Comparison of ENCODE assay signal across 9 cellular contexts in genomic region chr21:34524671-34525601, GRCh38. TPM values are rescaled to one million over a fixed set of nuclear protein-coding genes. Genes with fewer than 3 reads are reported as not detected.
DNase-seq lines count a peak whose midpoint lies in the region; ATAC-seq and TF ChIP-seq lines count a peak whose summit lies in the region.
"Had no signal": no experiment of that assay in that cellular context is flagged by ENCODE, and none has a peak within 500 bp of the region (broad histone marks: within the 10 kb centered on the region; RNA-seq: fewer than 3 reads in every experiment).

No MANE protein-coding gene starts in this region.

- peak overlapping the region; percentile 96 for H3K27ac ChIP-seq in hepatocyte
- no peak overlapping the region for H3K27ac ChIP-seq in CD4-positive, alpha-beta T cell (ENCODE audit: low read depth, low read length)

- peaks cover 84% of the 10 kb centered on the region for H3K4me1 Mint-ChIP-seq in WTC11
- peaks cover 13% of the 10 kb centered on the region for H3K4me1 Mint-ChIP-seq in CD4-positive, alpha-beta T cell (ENCODE audit: low read depth)

- WGBS in hepatocyte (ENCODE audit: low lambda C conversion rate, missing lambda C conversion rate) = 44% methylated on average over 31 of the region's 31 CpGs

- H3K4me2 ChIP-seq in hepatocyte = peak overlapping the region; percentile 75

- POLR2A ChIA-PET in WTC11 (lab: Charles Lee) = no interaction called here
- POLR2A ChIA-PET in CD4-positive, alpha-beta T cell (lab: Charles Lee) = interaction anchor here (0.7 kb wide), 1 partner anchor 58 kb away, joined by 3 read pairs; no protein-coding TSS in a partner anchor

- H3K9me2 ChIP-seq in hepatocyte (replicated peaks; ENCODE audit: insufficient read depth) = no peaks in the 10 kb centered on the region

- peak overlapping the region; percentile 85 for H3K27ac Mint-ChIP-seq in WTC11
- no peak overlapping the region for H3K27ac Mint-ChIP-seq in CD4-positive, alpha-beta T cell

- H3K36me3 ChIP-seq in hepatocyte (replicated peaks; ENCODE audit: insufficient read depth, low read depth) = no peaks in the 10 kb centered on the region

- H3K27me3 Mint-ChIP-seq in WTC11 (ENCODE audit: low read depth) = peaks cover 6% of the 10 kb centered on the region
- no peaks in the 10 kb centered on the region for H3K27me3 Mint-ChIP-seq in CD4-positive, alpha-beta T cell

- CTCF ChIA-PET in WTC11 (lab: Charles Lee) = interaction anchor here (0.9 to 4.6 kb wide), 6 partner anchors 8 to 106 kb away, joined by 3 to 35 read pairs (median 14); partner anchors contain the start of gene KCNE1
- CTCF ChIA-PET in CD4-positive, alpha-beta T cell (lab: Charles Lee) = no interaction called here

- DNase-seq in ELF-1 (ENCODE audit: low read depth, low spot score) = peak; percentile 75
- DNase-seq in WTC11 (ENCODE audit: low spot score) = peak; percentile 61
- DNase-seq in hepatocyte (ENCODE audit: low spot score) = peak; percentile 56
- DNase-seq in sciatic nerve (ENCODE audit: low spot score) = no peak
- DNase-seq in CD4-positive, alpha-beta T cell = no peak
- no peak for DNase-seq in amygdala (lab: John Stamatoyannopoulos, UW)
- DNase-seq: NCI-H446 had no signal

- peaks cover 5% of the 10 kb centered on the region for H3K36me3 Mint-ChIP-seq in WTC11
- peaks cover 6% of the 10 kb centered on the region for H3K36me3 Mint-ChIP-seq in CD4-positive, alpha-beta T cell (ENCODE audit: low read depth)

- peaks cover 12% of the 10 kb centered on the region for H3K9me3 Mint-ChIP-seq in WTC11
- H3K9me3 Mint-ChIP-seq in CD4-positive, alpha-beta T cell = peaks cover 3% of the 10 kb centered on the region

- H3K4me3 ChIP-seq in hepatocyte = peak overlapping the region; percentile 7

- ATAC-seq in WTC11 (peak; percentile 83), sciatic nerve (peak; percentile 10), HG03469 (IDR thresholded peaks at IDR 0.05; ENCODE audit: unreplicated experiment) (no peak), GM18502 (IDR thresholded peaks at IDR 0.05; ENCODE audit: poor library complexity, unreplicated experiment) (no peak)
- ATAC-seq in CD4-positive, alpha-beta T cell (ENCODE audit: poor library complexity) = no peak

- H3K9me3 ChIP-seq in hepatocyte (ENCODE audit: low read depth) = no peaks in the 10 kb centered on the region
- no peaks in the 10 kb centered on the region for H3K9me3 ChIP-seq in CD4-positive, alpha-beta T cell (ENCODE audit: control insufficient read depth, low read length)

- intact Hi-C loops in sciatic nerve (cut with DNase I) = no loop called here
- intact Hi-C loops in CD4-positive, alpha-beta T cell (cut with DNase I, micrococcal nuclease) = no loop called here

- H4K20me1 ChIP-seq in hepatocyte (ENCODE audit: insufficient read depth, poor library complexity, severe bottlenecking) = no peaks in the 10 kb centered on the region

- no peak overlapping the region for H2AFZ ChIP-seq in hepatocyte

- H3K79me2 ChIP-seq in hepatocyte = peaks cover 5% of the 10 kb centered on the region

- peaks cover 39% of the 10 kb centered on the region for H3K4me1 ChIP-seq in hepatocyte (ENCODE audit: insufficient read depth)

- no peaks in the 10 kb centered on the region for H3K27me3 ChIP-seq in hepatocyte
- no peaks in the 10 kb centered on the region for H3K27me3 ChIP-seq in CD4-positive, alpha-beta T cell (ENCODE audit: control insufficient read depth, insufficient read depth, low read length)

- TF ChIP-seq CTCF in WTC11 (IDR thresholded peaks at IDR 0.05) (no peak), hepatocyte (IDR thresholded peaks at IDR 0.05; ENCODE audit: poor library complexity) (no peak)
- TF ChIP-seq CTCF in CD4-positive, alpha-beta T cell (IDR thresholded peaks at IDR 0.05) = no peak

- peak overlapping the region; percentile 45 for H3K4me3 Mint-ChIP-seq in WTC11
- no peak overlapping the region for H3K4me3 Mint-ChIP-seq in CD4-positive, alpha-beta T cell

TF ChIP-seq in WTC11, 78 proteins besides CTCF, POLR2A, EP300 and RAD21:
- no peak for TF ChIP-seq FOXP4 (CRISPR knock-in tag; IDR thresholded peaks at IDR 0.05)
- peak; percentile 31; the same call in 1 of the 2 replicates for TF ChIP-seq MAX (CRISPR knock-in tag; IDR thresholded peaks at IDR 0.05)
- TF ChIP-seq TP53 (CRISPR knock-in tag; IDR thresholded peaks at IDR 0.05) = no peak
- no peak for TF ChIP-seq CDX4 (CRISPR knock-in tag; IDR thresholded peaks at IDR 0.05; ENCODE audit: borderline replicate concordance)
- peak; percentile 35; the same call in 1 of the 2 replicates for TF ChIP-seq ZNF121 (CRISPR knock-in tag; IDR thresholded peaks at IDR 0.05)

RNA-seq across cellular contexts. Expression of gene KCNE1, which starts 12.9 kb away (rescaled TPM):
- total RNA-seq in WTC11 (2021) (0.16 to 0.37 TPM (median 0.37 TPM) in 3 replicates), hepatocyte (0.32 and 1.1 TPM in 2 replicates), sciatic nerve (2.5 TPM)
- polyA plus RNA-seq in hepatocyte = 0.48 and 1.3 TPM in 2 replicates
- total RNA-seq in CD4-positive, alpha-beta T cell = not detected

Comparison
In these comparisons a context has a peak if more than half of its experiments do, and no peak if none do; other contexts are left out.
1. DNase-seq: peak in ELF-1 (single experiment), WTC11 (single experiment) and hepatocyte (single experiment); none in sciatic nerve (single experiment), CD4-positive, alpha-beta T cell (0 of 10) and amygdala (0 of 56).
2. ATAC-seq: peak in WTC11 (single experiment) and sciatic nerve (single experiment); none in CD4-positive, alpha-beta T cell (single experiment), HG03469 (single experiment) and GM18502 (single experiment).